ENCODE assay signal across 25 cellular contexts in the genomic region with DNA sequence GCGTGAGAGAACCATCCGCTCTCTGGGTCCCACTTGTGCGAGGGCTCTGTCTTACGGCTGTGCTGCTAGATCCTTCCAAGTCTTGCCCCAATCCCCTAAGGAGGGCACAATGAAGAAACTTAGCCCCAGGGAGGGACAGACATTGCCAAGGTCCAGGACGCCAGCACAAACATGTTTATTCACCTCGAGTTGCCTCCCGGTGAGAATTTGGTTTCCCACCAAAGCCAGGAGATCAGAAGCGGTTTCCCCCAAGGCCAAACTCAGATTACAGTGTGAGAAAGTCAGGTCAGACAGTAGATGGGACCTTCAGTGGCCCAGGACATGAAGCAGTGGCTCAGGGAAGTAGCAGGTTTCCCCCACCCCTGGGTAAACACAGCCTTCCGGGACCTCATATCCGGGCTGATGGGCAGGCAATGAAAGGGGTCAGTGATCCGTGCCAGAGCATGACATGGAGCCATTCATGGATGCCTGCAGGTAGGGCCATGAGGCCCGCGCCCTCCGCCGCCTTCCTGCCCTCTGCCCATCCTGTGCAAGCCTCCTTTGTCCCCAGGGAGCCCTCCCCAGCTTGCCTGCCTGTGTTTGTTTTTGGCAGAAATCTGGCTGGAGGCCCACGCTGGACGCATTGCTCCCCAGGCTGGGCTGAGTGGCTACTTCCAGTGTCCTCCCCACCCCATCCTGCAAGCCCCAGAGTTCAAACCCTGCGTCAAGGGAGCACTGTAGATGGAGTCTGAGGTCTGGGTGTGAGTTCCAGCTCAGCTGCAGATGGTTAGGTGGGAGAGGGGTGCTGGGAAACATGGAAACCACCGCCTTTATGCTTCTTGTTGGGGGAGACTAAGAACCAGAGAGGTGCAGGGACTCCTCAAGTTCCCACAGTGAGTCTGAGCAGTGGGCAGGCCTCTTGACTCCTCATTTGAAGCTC. TPM values are rescaled to one million over a fixed set of nuclear protein-coding genes. Genes with fewer than 3 reads are reported as not detected.
DNase-seq lines count a peak whose midpoint lies in the region; ATAC-seq and TF ChIP-seq lines count a peak whose summit lies in the region.
"Had no signal": no experiment of that assay in that cellular context is flagged by ENCODE, and none has a peak within 500 bp of the region (broad histone marks: within the 10 kb centered on the region; RNA-seq: fewer than 3 reads in every experiment).

No MANE protein-coding gene starts in this region.

- no peaks in the 10 kb centered on the region for H3K79me2 ChIP-seq in neural progenitor cell (ENCODE audit: low read depth)

- H4K20me1 ChIP-seq in neural progenitor cell (ENCODE audit: low read depth), result no peaks in the 10 kb centered on the region

- H3K4me3 Mint-ChIP-seq in neural progenitor cell (peak overlapping the region; percentile 41), T-cell (no peak overlapping the region)
- no peak overlapping the region for H3K4me3 Mint-ChIP-seq in activated CD8-positive, alpha-beta T cell treated with anti-CD3 and anti-CD28 coated beads, Interleukin-2, amount 10 ng/mL, durations not matched to agents 7 days and 5 days
- no peak overlapping the region for H3K4me3 Mint-ChIP-seq in activated CD8-positive, alpha-beta T cell treated with anti-CD3 and anti-CD28 coated beads for 36 hours
- H3K4me3 Mint-ChIP-seq: activated T-cell treated with anti-CD3 and anti-CD28 coated beads, Interleukin-2, amount 50 U/mL, for 72 hours; CD8-positive, alpha-beta T cell; effector memory CD8-positive, alpha-beta T cell; T-helper 1 cell treated with Interleukin-12 subunit alpha and Interleukin-12 subunit beta and Interleukin-4 antibody, amounts not matched to agents 30 μg/mL and 1 μg/mL, for 36 hours had no signal

- H3K4me2 ChIP-seq in neural progenitor cell, result no peak overlapping the region

- ATAC-seq in activated CD8-positive, alpha-beta T cell treated with anti-CD3 and anti-CD28 coated beads, Interleukin-2, amount 10 ng/mL, durations not matched to agents 7 days and 5 days, result no peak
- no peak for ATAC-seq in T-cell (replicated peaks in 1 of 4)
- ATAC-seq in activated CD8-positive, alpha-beta T cell treated with anti-CD3 and anti-CD28 coated beads for 36 hours, result no peak
- ATAC-seq: activated naive CD4-positive, alpha-beta T cell treated with anti-CD3 and anti-CD28 coated beads, Interleukin-2, amount 50 U/mL, for 72 hours; activated T-cell treated with anti-CD3 and anti-CD28 coated beads, Interleukin-2, amount 50 U/mL, for 72 hours; CD8-positive, alpha-beta T cell; effector memory CD8-positive, alpha-beta T cell; HCT116; left lung had no signal

- H3F3A ChIP-seq in neural progenitor cell (ENCODE audit: low read depth), result no peaks in the 10 kb centered on the region

- no peak overlapping the region for H3K4me3 ChIP-seq in neural progenitor cell
- H3K4me3 ChIP-seq: left lung, MG63 had no signal

- H3K27ac ChIP-seq in C4-2B (peak overlapping the region; percentile 39), VCaP (peak overlapping the region; percentile 91), neural progenitor cell (no peak overlapping the region)
- H3K27ac ChIP-seq: left lung had no signal

- H3K36me3 Mint-ChIP-seq in neural progenitor cell (no peaks in the 10 kb centered on the region), T-cell (no peaks in the 10 kb centered on the region)
- peaks cover 3% of the 10 kb centered on the region for H3K36me3 Mint-ChIP-seq in activated CD8-positive, alpha-beta T cell treated with anti-CD3 and anti-CD28 coated beads, Interleukin-2, amount 10 ng/mL, durations not matched to agents 7 days and 5 days (ENCODE audit: low read depth)
- no peaks in the 10 kb centered on the region for H3K36me3 Mint-ChIP-seq in activated CD8-positive, alpha-beta T cell treated with anti-CD3 and anti-CD28 coated beads for 36 hours (ENCODE audit: low read depth)
- H3K36me3 Mint-ChIP-seq: activated naive CD4-positive, alpha-beta T cell treated with anti-CD3 and anti-CD28 coated beads, Interleukin-2, amount 50 U/mL, for 72 hours; CD8-positive, alpha-beta T cell had no signal

- H3K4me1 Mint-ChIP-seq in neural progenitor cell (peaks cover 31% of the 10 kb centered on the region), T-cell (peaks cover 8 to 25% (median 9%) of the 10 kb centered on the region in 3 donors)
- peaks cover 3% of the 10 kb centered on the region for H3K4me1 Mint-ChIP-seq in activated CD8-positive, alpha-beta T cell treated with anti-CD3 and anti-CD28 coated beads, Interleukin-2, amount 10 ng/mL, durations not matched to agents 7 days and 5 days (ENCODE audit: low read depth)
- H3K4me1 Mint-ChIP-seq in activated CD8-positive, alpha-beta T cell treated with anti-CD3 and anti-CD28 coated beads for 36 hours (ENCODE audit: low read depth), result peaks cover 6% of the 10 kb centered on the region

- CTCF ChIA-PET in activated CD8-positive, alpha-beta T cell treated with anti-CD3 and anti-CD28 coated beads, Interleukin-2, amount 10 ng/mL, durations not matched to agents 7 days and 5 days (lab: Charles Lee), result no interaction called here
- CTCF ChIA-PET in T-cell (lab: Charles Lee), result no interaction called here
- CTCF ChIA-PET in activated CD8-positive, alpha-beta T cell treated with anti-CD3 and anti-CD28 coated beads for 36 hours (lab: Charles Lee), result interaction anchor here (0.8 to 1.2 kb wide), 3 partner anchors 9 to 107 kb away, joined by 3 read pairs; no protein-coding TSS in a partner anchor

- H3K4me1 ChIP-seq in neural progenitor cell, result no peaks in the 10 kb centered on the region
- H3K4me1 ChIP-seq: left lung had no signal

- no peak overlapping the region for H3K9ac ChIP-seq in neural progenitor cell

- H3K27ac Mint-ChIP-seq in neural progenitor cell (peak overlapping the region; percentile 61), T-cell (no peak overlapping the region)
- H3K27ac Mint-ChIP-seq in activated CD8-positive, alpha-beta T cell treated with anti-CD3 and anti-CD28 coated beads, Interleukin-2, amount 10 ng/mL, durations not matched to agents 7 days and 5 days, result no peak overlapping the region
- no peak overlapping the region for H3K27ac Mint-ChIP-seq in activated CD8-positive, alpha-beta T cell treated with anti-CD3 and anti-CD28 coated beads for 36 hours
- H3K27ac Mint-ChIP-seq: activated T-cell treated with anti-CD3 and anti-CD28 coated beads, Interleukin-2, amount 50 U/mL, for 72 hours; CD8-positive, alpha-beta T cell; T-helper 1 cell treated with Interleukin-12 subunit alpha and Interleukin-12 subunit beta and Interleukin-4 antibody, amounts not matched to agents 30 μg/mL and 1 μg/mL, for 36 hours had no signal

- no peaks in the 10 kb centered on the region for H3K27me3 ChIP-seq in neural progenitor cell
- H3K27me3 ChIP-seq: MG63 had no signal

- H3K9me3 Mint-ChIP-seq in neural progenitor cell, result peaks cover 2% of the 10 kb centered on the region
- no peaks in the 10 kb centered on the region for H3K9me3 Mint-ChIP-seq in activated CD8-positive, alpha-beta T cell treated with anti-CD3 and anti-CD28 coated beads, Interleukin-2, amount 10 ng/mL, durations not matched to agents 7 days and 5 days (ENCODE audit: insufficient read depth)
- H3K9me3 Mint-ChIP-seq in T-cell, result peaks cover 0 to 4% (median 3%) of the 10 kb centered on the region in 3 donors
- peaks cover 3% of the 10 kb centered on the region for H3K9me3 Mint-ChIP-seq in activated CD8-positive, alpha-beta T cell treated with anti-CD3 and anti-CD28 coated beads for 36 hours

- H3K27me3 Mint-ChIP-seq in neural progenitor cell (ENCODE audit: insufficient read depth, low read depth) (peaks cover 18% of the 10 kb centered on the region), T-cell (no peaks in the 10 kb centered on the region)
- no peaks in the 10 kb centered on the region for H3K27me3 Mint-ChIP-seq in activated CD8-positive, alpha-beta T cell treated with anti-CD3 and anti-CD28 coated beads, Interleukin-2, amount 10 ng/mL, durations not matched to agents 7 days and 5 days (ENCODE audit: low read depth)
- no peaks in the 10 kb centered on the region for H3K27me3 Mint-ChIP-seq in activated CD8-positive, alpha-beta T cell treated with anti-CD3 and anti-CD28 coated beads for 36 hours

- POLR2A ChIA-PET in activated CD8-positive, alpha-beta T cell treated with anti-CD3 and anti-CD28 coated beads, Interleukin-2, amount 10 ng/mL, durations not matched to agents 7 days and 5 days (lab: Charles Lee), result no interaction called here
- POLR2A ChIA-PET in T-cell (lab: Charles Lee), result no interaction called here
- POLR2A ChIA-PET in activated CD8-positive, alpha-beta T cell treated with anti-CD3 and anti-CD28 coated beads for 36 hours (lab: Charles Lee), result no interaction called here

- H2AFZ ChIP-seq in neural progenitor cell (replicated peaks), result no peak overlapping the region

- intact Hi-C loops in activated CD8-positive, alpha-beta T cell treated with anti-CD3 and anti-CD28 coated beads for 36 hours (cut with micrococcal nuclease), result no loop called here

- H3K9me3 ChIP-seq in neural progenitor cell (ENCODE audit: low read depth), result no peaks in the 10 kb centered on the region
- H3K9me3 ChIP-seq: MG63 had no signal

- H3K36me3 ChIP-seq in neural progenitor cell, result no peaks in the 10 kb centered on the region
- H3K36me3 ChIP-seq: left lung, MG63 had no signal

- peak; percentile 44 for DNase-seq in HuH-7.5 (ENCODE audit: low spot score)
- DNase-seq in neural progenitor cell (ENCODE audit: low spot score), result no peak
- DNase-seq in DMS 273 treated with DMSO at 0.1 percent for 48 hours (lab: John Stamatoyannopoulos, UW), result no peak
- no peak for DNase-seq in activated CD8-positive, alpha-beta T cell treated with anti-CD3 and anti-CD28 coated beads, Interleukin-2, amount 10 ng/mL, durations not matched to agents 7 days and 5 days
- DNase-seq in T-cell, result no peak
- DNase-seq in activated CD8-positive, alpha-beta T cell treated with anti-CD3 and anti-CD28 coated beads for 36 hours, result no peak
- DNase-seq: activated CD8-positive, alpha-beta memory T cell treated with anti-CD3 and anti-CD28 coated beads for 24 hours; activated T-cell treated with anti-CD3 and anti-CD28 coated beads, Interleukin-2, amount 50 U/mL, for 72 hours; CD8-positive, alpha-beta T cell; effector memory CD8-positive, alpha-beta T cell; glutamatergic neuron; left lung; MG63; NCI-H1694 treated with DMSO at 0.1 percent for 48 hours; SHP77 treated with DMSO at 0.1 percent for 48 hours had no signal

- TF ChIP-seq CTCF in C4-2B (conservative IDR thresholded peaks at IDR 0.05) (no peak), VCaP (conservative IDR thresholded peaks at IDR 0.05) (no peak), neural progenitor cell (IDR thresholded peaks at IDR 0.05) (no peak)
- no peak for TF ChIP-seq CTCF in activated CD8-positive, alpha-beta T cell treated with anti-CD3 and anti-CD28 coated beads for 36 hours (IDR thresholded peaks at IDR 0.05)

RNA-seq across cellular contexts. Expression of a gene that starts 2.0 kb away (rescaled TPM):
- total RNA-seq in neural progenitor cell (ENCODE audit: low replicate concordance) (not detected in 2 replicates), T-cell (under 1 TPM in 3 of 5 donors, not detected in 2; 0.16 to 0.29 (median 0.22) TPM)
- not detected for total RNA-seq in activated CD8-positive, alpha-beta T cell treated with anti-CD3 and anti-CD28 coated beads, Interleukin-2, amount 10 ng/mL, durations not matched to agents 7 days and 5 days
- not detected for total RNA-seq in activated CD8-positive, alpha-beta T cell treated with anti-CD3 and anti-CD28 coated beads for 36 hours
- total RNA-seq: activated naive CD4-positive, alpha-beta T cell treated with anti-CD3 and anti-CD28 coated beads, Interleukin-2, amount 50 U/mL, for 72 hours; activated T-cell treated with anti-CD3 and anti-CD28 coated beads, Interleukin-2, amount 50 U/mL, for 72 hours; astrocyte; CD8-positive, alpha-beta T cell; cerebellum; mononuclear cell; NCI-H460; renal cortical epithelial cell had no signal

RNA-seq across cellular contexts. Expression of a gene that starts 5.2 kb away (rescaled TPM):
- total RNA-seq in neural progenitor cell (ENCODE audit: low replicate concordance), result not detected in 2 replicates
- not detected for total RNA-seq in activated CD8-positive, alpha-beta T cell treated with anti-CD3 and anti-CD28 coated beads, Interleukin-2, amount 10 ng/mL, durations not matched to agents 7 days and 5 days
- not detected for total RNA-seq in T-cell
- not detected for total RNA-seq in activated CD8-positive, alpha-beta T cell treated with anti-CD3 and anti-CD28 coated beads for 36 hours
- total RNA-seq: activated naive CD4-positive, alpha-beta T cell treated with anti-CD3 and anti-CD28 coated beads, Interleukin-2, amount 50 U/mL, for 72 hours; activated T-cell treated with anti-CD3 and anti-CD28 coated beads, Interleukin-2, amount 50 U/mL, for 72 hours; astrocyte; CD8-positive, alpha-beta T cell; cerebellum; left lung; mononuclear cell; NCI-H460; renal cortical epithelial cell had no signal

RNA-seq across cellular contexts. Expression of a gene that starts 22.0 kb away (rescaled TPM):
- total RNA-seq in neural progenitor cell (ENCODE audit: low replicate concordance) (not detected in 2 replicates), T-cell (not detected)
- not detected for total RNA-seq in activated CD8-positive, alpha-beta T cell treated with anti-CD3 and anti-CD28 coated beads, Interleukin-2, amount 10 ng/mL, durations not matched to agents 7 days and 5 days
- not detected for total RNA-seq in activated CD8-positive, alpha-beta T cell treated with anti-CD3 and anti-CD28 coated beads for 36 hours
- total RNA-seq: activated naive CD4-positive, alpha-beta T cell treated with anti-CD3 and anti-CD28 coated beads, Interleukin-2, amount 50 U/mL, for 72 hours; activated T-cell treated with anti-CD3 and anti-CD28 coated beads, Interleukin-2, amount 50 U/mL, for 72 hours; astrocyte; CD8-positive, alpha-beta T cell; cerebellum; left lung; mononuclear cell; NCI-H460; renal cortical epithelial cell had no signal

RNA-seq across cellular contexts. Expression of a gene that starts 44.2 kb away (rescaled TPM):
- total RNA-seq in neural progenitor cell (ENCODE audit: low replicate concordance), result not detected in 2 replicates
- not detected for total RNA-seq in activated CD8-positive, alpha-beta T cell treated with anti-CD3 and anti-CD28 coated beads, Interleukin-2, amount 10 ng/mL, durations not matched to agents 7 days and 5 days
- total RNA-seq in T-cell, result not detected
- not detected for total RNA-seq in activated CD8-positive, alpha-beta T cell treated with anti-CD3 and anti-CD28 coated beads for 36 hours
- total RNA-seq: activated naive CD4-positive, alpha-beta T cell treated with anti-CD3 and anti-CD28 coated beads, Interleukin-2, amount 50 U/mL, for 72 hours; activated T-cell treated with anti-CD3 and anti-CD28 coated beads, Interleukin-2, amount 50 U/mL, for 72 hours; astrocyte; CD8-positive, alpha-beta T cell; cerebellum; left lung; mononuclear cell; NCI-H460; renal cortical epithelial cell had no signal
